In genomic region chr17:51228177-51228576, GRCh38 we compare ENCODE assay signal across 20 cellular contexts. TPM values are rescaled to one million over a fixed set of nuclear protein-coding genes. Genes with fewer than 3 reads are reported as not detected.
DNase-seq lines count a peak whose midpoint lies in the region; ATAC-seq and TF ChIP-seq lines count a peak whose summit lies in the region.
"Had no signal": no experiment of that assay in that cellular context is flagged by ENCODE, and none has a peak within 500 bp of the region (broad histone marks: within the 10 kb centered on the region; RNA-seq: fewer than 3 reads in every experiment).

No MANE protein-coding gene starts in this region.

- no peaks in the 10 kb centered on the region for H3K36me3 ChIP-seq in osteoblast (ENCODE audit: insufficient read depth, low read length)

- TF ChIP-seq POLR2A in NB4 (IDR thresholded peaks at IDR 0.05; ENCODE audit: extremely low read depth, insufficient read length) = no peak

- in situ Hi-C loops in GM13977 (cut with MboI; ENCODE audit: low pct_unique_long_range_greater_than_20kb, low sequenced_read_pairs, unreplicated experiment) = no loop called here

- no peaks in the 10 kb centered on the region for H3K9me3 ChIP-seq in osteoblast (ENCODE audit: low read depth, low read length)
- H3K9me3 ChIP-seq: body of pancreas, mucosa of descending colon had no signal

- ATAC-seq in HG03045 (IDR thresholded peaks at IDR 0.05; ENCODE audit: unreplicated experiment) = no peak
- ATAC-seq: body of pancreas, mucosa of descending colon, PC-3 had no signal

- H3K4me3 ChIP-seq in NB4 (ENCODE audit: low read depth, low read length) (no peak overlapping the region), osteoblast (ENCODE audit: insufficient read depth, low read length) (no peak overlapping the region)
- H3K4me3 ChIP-seq: body of pancreas, mucosa of descending colon had no signal

- DNase-seq in ELR (ENCODE audit: low read depth) = peak; percentile 2
- DNase-seq in NB4 (ENCODE audit: low read depth) = peak; percentile 34
- DNase-seq in epithelial cell of prostate (ENCODE audit: low read depth, low spot score) = no peak
- no peak for DNase-seq in osteoblast (ENCODE audit: insufficient read length, low spot score, missing footprints)
- no peak for DNase-seq in GM13977 (ENCODE audit: low spot score)
- no peak for DNase-seq in central memory CD4-positive, alpha-beta T cell
- DNase-seq in NCI-H1092 treated with DMSO at 0.1 percent for 48 hours (lab: John Stamatoyannopoulos, UW) = no peak
- DNase-seq: activated CD8-positive, alpha-beta memory T cell treated with anti-CD3 and anti-CD28 coated beads for 24 hours; body of pancreas; CD4-positive, alpha-beta memory T cell; DMS79 treated with DMSO at 0.1 percent for 48 hours; effector memory CD4-positive, alpha-beta T cell; islet precursor cell; mucosa of descending colon; NCI-H1436; NCI-H510A; PC-3; posterior cingulate gyrus; WERI-Rb-1 had no signal

- no peaks in the 10 kb centered on the region for H3K27me3 ChIP-seq in osteoblast (ENCODE audit: insufficient read depth, low read length)
- H3K27me3 ChIP-seq: body of pancreas had no signal

- H2AFZ ChIP-seq in osteoblast (ENCODE audit: low read length) = no peak overlapping the region

- H3K4me1 ChIP-seq in osteoblast (ENCODE audit: insufficient read depth, low read length) = peaks cover 20% of the 10 kb centered on the region

- no peak for TF ChIP-seq CTCF in NB4 (IDR thresholded peaks at IDR 0.05; ENCODE audit: low read depth, low read length)
- no peak for TF ChIP-seq CTCF in osteoblast (IDR thresholded peaks at IDR 0.05; ENCODE audit: extremely low read depth, low read depth, low read length)
- no peak for TF ChIP-seq CTCF in GM13977 (IDR thresholded peaks at IDR 0.05; ENCODE audit: extremely low read depth, insufficient read depth, missing control alignments)

- peaks cover 21% of the 10 kb centered on the region for H3K79me2 ChIP-seq in osteoblast (ENCODE audit: insufficient read depth, low read length)

- H3K4me2 ChIP-seq in osteoblast (ENCODE audit: insufficient read depth, low read length) = no peak overlapping the region

- H4K20me1 ChIP-seq in osteoblast (ENCODE audit: insufficient read depth, low read length) = peaks cover 3% of the 10 kb centered on the region

- H3K27ac ChIP-seq in epithelial cell of prostate (peak overlapping the region; percentile 10), osteoblast (ENCODE audit: low read depth, low read length) (peak overlapping the region; percentile 50)
- H3K27ac ChIP-seq: body of pancreas, WERI-Rb-1 had no signal

RNA-seq across cellular contexts. Expression of gene MBTD1, which starts 31.7 kb away (rescaled TPM):
- total RNA-seq in osteoblast = 13.3 and 16.3 TPM in 2 replicates

RNA-seq across cellular contexts. Expression of gene UTP18, which starts 32.2 kb away (rescaled TPM):
- 31.5 and 38.0 TPM in 2 replicates for total RNA-seq in osteoblast

Comparison
In these comparisons a context has a peak if more than half of its experiments do, and no peak if none do; other contexts are left out.
1. DNase-seq: peak in ELR (single experiment) and NB4 (single experiment); none in epithelial cell of prostate (single experiment), osteoblast (single experiment), GM13977 (single experiment), central memory CD4-positive, alpha-beta T cell (single experiment) and NCI-H1092 treated with DMSO at 0.1 percent for 48 hours (single experiment).